ENCODE assay signal across 25 cellular contexts in the genomic region with DNA sequence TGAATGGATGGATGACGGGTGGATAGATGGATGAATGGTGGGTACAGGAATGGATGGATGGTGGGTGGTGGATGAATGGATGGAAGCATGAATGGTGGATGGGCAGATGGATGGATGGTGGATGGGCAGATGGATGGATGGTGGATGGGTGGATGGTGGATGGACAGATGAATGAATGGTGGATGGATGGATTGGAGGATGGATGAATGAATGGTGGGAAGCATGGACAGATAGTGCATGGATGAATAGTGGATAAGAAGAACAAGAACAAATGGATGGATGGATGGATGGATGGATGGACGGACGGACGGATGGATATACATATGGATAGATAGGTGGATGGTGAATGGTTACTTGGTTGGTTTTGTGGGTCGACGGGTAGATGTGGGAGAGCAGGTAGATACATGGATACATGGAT. TPM values are rescaled to one million over a fixed set of nuclear protein-coding genes. Genes with fewer than 3 reads are reported as not detected.
"Had no signal": no experiment of that assay in that cellular context is flagged by ENCODE, and none has a peak within 500 bp of the region (broad histone marks: within the 10 kb centered on the region; RNA-seq: fewer than 3 reads in every experiment).

No MANE protein-coding gene starts in this region.

- H3K36me3 ChIP-seq: colonic mucosa, esophagus squamous epithelium, gastrocnemius medialis, heart right ventricle, left lung, lower lobe of right lung had no signal

- H3K4me1 ChIP-seq: colonic mucosa had no signal

- H3K4me3 ChIP-seq: colonic mucosa, esophagus squamous epithelium, gastrocnemius medialis, heart right ventricle, left lung, lower lobe of right lung, mucosa of descending colon had no signal

- H3K9me3 ChIP-seq: colonic mucosa, esophagus squamous epithelium, gastrocnemius medialis, heart right ventricle, left lung, lower lobe of right lung, mucosa of descending colon had no signal

- FAIRE-seq: endometrium had no signal

- DNase-seq: colonic mucosa; cortex of kidney; effector CD8-positive, alpha-beta T cell; effector memory CD8-positive, alpha-beta T cell; endodermal cell; erythroblast; esophagus squamous epithelium; foreskin fibroblast; foreskin melanocyte; gastrocnemius medialis; glutamatergic neuron; head of caudate nucleus; heart right ventricle; hippocampal formation; islet precursor cell; left cardiac atrium; left lung; left ventricle myocardium superior; lower lobe of right lung; mesenchymal stem cell; mucosa of descending colon; naive B cell had no signal

- H3K27ac ChIP-seq: colonic mucosa, epithelial cell of prostate, esophagus squamous epithelium, gastrocnemius medialis, heart right ventricle, left lung, lower lobe of right lung had no signal

RNA-seq across cellular contexts. Expression of a gene that starts 4.7 kb away (rescaled TPM):
- total RNA-seq: myocyte had no signal
